Comparison of ENCODE assay signal across 23 cellular contexts in genomic region chr2:52919668-52920067, GRCh38.
A peak's percentile ranks its signal among the peaks of the same experiment; 100 is the strongest.
DNase-seq lines count a peak whose midpoint lies in the region; ATAC-seq and TF ChIP-seq lines count a peak whose summit lies in the region.
"Had no signal": no experiment of that assay in that cellular context is flagged by ENCODE, and none has a peak within 500 bp of the region (broad histone marks: within the 10 kb centered on the region; RNA-seq: fewer than 3 reads in every experiment).

No MANE protein-coding gene starts in this region.

- H3K36me3 ChIP-seq in hepatocyte (replicated peaks; ENCODE audit: insufficient read depth, low read depth) = no peaks in the 10 kb centered on the region
- no peaks in the 10 kb centered on the region for H3K36me3 ChIP-seq in mucosa of descending colon (ENCODE audit: low read depth)
- no peaks in the 10 kb centered on the region for H3K36me3 ChIP-seq in MM.1S (replicated peaks; ENCODE audit: insufficient read depth, low read length)
- H3K36me3 ChIP-seq in mammary epithelial cell (ENCODE audit: insufficient read depth, low read length) = no peaks in the 10 kb centered on the region

- 85% methylated on average over 4 of the region's 4 CpGs for WGBS in hepatocyte (ENCODE audit: low lambda C conversion rate, missing lambda C conversion rate)
- WGBS in mammary epithelial cell (ENCODE audit: low coverage, missing lambda C conversion rate) = 62% methylated on average over 4 of the region's 4 CpGs

- dilution Hi-C loops in mammary epithelial cell (cut with HindIII; ENCODE audit: low sequenced_read_pairs) = no loop called here

- H3K27me3 Mint-ChIP-seq in Calu3 (ENCODE audit: unreplicated experiment) = no peaks in the 10 kb centered on the region
- H3K27me3 Mint-ChIP-seq: T-cell had no signal

- DNase-seq in Calu3 (no peak), LoVo (ENCODE audit: low spot score) (peak; percentile 5), hepatocyte (ENCODE audit: low spot score) (peak; percentile 21), mucosa of descending colon (no peak), HK-2 (ENCODE audit: unreplicated experiment) (no peak), MM.1S (no peak), caudate nucleus (lab: John Stamatoyannopoulos, UW) (no peak), mammary epithelial cell (no peak)
- DNase-seq: CD8-positive, alpha-beta T cell; H9; Karpas-422; NCI-H1694; NCI-H2029 treated with DMSO at 0.1 percent for 48 hours; NCI-H2227 treated with DMSO at 0.1 percent for 48 hours; NCI-H510A; SHP77; T-cell had no signal

- peak overlapping the region; percentile 90 for H3K27ac Mint-ChIP-seq in Calu3 (ENCODE audit: unreplicated experiment)
- H3K27ac Mint-ChIP-seq: CD8-positive, alpha-beta T cell; GM23338; H9; T-cell had no signal

- H4K20me1 ChIP-seq in hepatocyte (ENCODE audit: insufficient read depth, poor library complexity, severe bottlenecking) (no peaks in the 10 kb centered on the region), MM.1S (ENCODE audit: insufficient read depth, low read length) (no peaks in the 10 kb centered on the region), mammary epithelial cell (ENCODE audit: insufficient read depth, low read length) (no peaks in the 10 kb centered on the region)

- H3K36me3 Mint-ChIP-seq in Calu3 (ENCODE audit: insufficient read depth, unreplicated experiment) = no peaks in the 10 kb centered on the region
- H3K36me3 Mint-ChIP-seq: CD8-positive, alpha-beta T cell; T-cell had no signal

- H3K9me3 ChIP-seq in hepatocyte (ENCODE audit: low read depth) (no peaks in the 10 kb centered on the region), mucosa of descending colon (no peaks in the 10 kb centered on the region), MM.1S (replicated peaks; ENCODE audit: insufficient read depth, low read length) (no peaks in the 10 kb centered on the region), mammary epithelial cell (replicated peaks; ENCODE audit: insufficient read depth, low read length) (no peaks in the 10 kb centered on the region)
- H3K9me3 ChIP-seq: A549 had no signal

- BruUV-seq in Calu3 (replicated peaks; lab: Mats Ljungman, UMichigan) (no TSS peak), mammary epithelial cell (replicated peaks; lab: Mats Ljungman, UMichigan) (no TSS peak)

- H2AFZ ChIP-seq in hepatocyte (peak overlapping the region; percentile 19), MM.1S (ENCODE audit: low read length) (no peak overlapping the region), mammary epithelial cell (ENCODE audit: low read depth, low read length) (no peak overlapping the region)
- H2AFZ ChIP-seq: GM23338 had no signal

- H3K27me3 ChIP-seq in hepatocyte (no peaks in the 10 kb centered on the region), MM.1S (replicated peaks; ENCODE audit: insufficient read depth, low read length) (no peaks in the 10 kb centered on the region), mammary epithelial cell (ENCODE audit: insufficient read depth, low read length) (no peaks in the 10 kb centered on the region)

- CTCF ChIA-PET in Calu3 (lab: Charles Lee) = interaction anchor here (1.4 kb wide), 1 partner anchor 17 kb away, joined by 3 read pairs; no protein-coding TSS in a partner anchor
- CTCF ChIA-PET in mammary epithelial cell (lab: Charles Lee; ENCODE audit: low non-redundant PET) = no interaction called here

- in situ Hi-C loops in mammary epithelial cell (cut with MboI; ENCODE audit: low sequenced_read_pairs in 2 of 2) = no loop called here

- H3K79me2 ChIP-seq in hepatocyte (no peaks in the 10 kb centered on the region), MM.1S (ENCODE audit: low read length) (no peaks in the 10 kb centered on the region), mammary epithelial cell (ENCODE audit: insufficient read depth, low read length) (no peaks in the 10 kb centered on the region)

- no peak overlapping the region for H3K9ac ChIP-seq in MM.1S (ENCODE audit: low read length)
- no peak overlapping the region for H3K9ac ChIP-seq in mammary epithelial cell (ENCODE audit: insufficient read depth, low read length)

- intact Hi-C loops in Calu3 (cut with micrococcal nuclease; ENCODE audit: unreplicated experiment) (no loop called here), mucosa of descending colon (cut with DNase I, micrococcal nuclease) (no loop called here), mammary epithelial cell (cut with micrococcal nuclease) (no loop called here)

- H3K4me3 Mint-ChIP-seq in Calu3 (ENCODE audit: low read depth, unreplicated experiment) = no peak overlapping the region
- H3K4me3 Mint-ChIP-seq: CD8-positive, alpha-beta T cell; GM23338; H9; T-cell had no signal

- H3K4me1 Mint-ChIP-seq in Calu3 (ENCODE audit: low read depth, unreplicated experiment) = peaks cover 46% of the 10 kb centered on the region
- H3K4me1 Mint-ChIP-seq: GM23338, H9, T-cell had no signal

- ATAC-seq in mucosa of descending colon = peak; percentile 34
- ATAC-seq: A549; CD8-positive, alpha-beta T cell; GM12878; GM23338; Panc1; T-cell had no signal

- no peaks in the 10 kb centered on the region for H3F3A ChIP-seq in MM.1S (ENCODE audit: insufficient read depth, low read length)

- no peaks in the 10 kb centered on the region for H3K4me1 ChIP-seq in hepatocyte (ENCODE audit: insufficient read depth)
- H3K4me1 ChIP-seq in mucosa of descending colon (ENCODE audit: low read depth) = no peaks in the 10 kb centered on the region
- H3K4me1 ChIP-seq in MM.1S (ENCODE audit: low read length) = no peaks in the 10 kb centered on the region
- H3K4me1 ChIP-seq in mammary epithelial cell (ENCODE audit: insufficient read depth, low read length) = no peaks in the 10 kb centered on the region
- H3K4me1 ChIP-seq: A549 had no signal

- H3K4me3 ChIP-seq in hepatocyte = no peak overlapping the region
- no peak overlapping the region for H3K4me3 ChIP-seq in mucosa of descending colon
- H3K4me3 ChIP-seq in MM.1S (ENCODE audit: low read length) = no peak overlapping the region
- no peak overlapping the region for H3K4me3 ChIP-seq in mammary epithelial cell (replicated peaks in 1 of 3; ENCODE audit: insufficient read depth in 1 of 3, low read depth in 2 of 3, low read length in 3 of 3)
- H3K4me3 ChIP-seq: A549, GM12878, GM23338 had no signal

- TF ChIP-seq CTCF in Calu3 (IDR thresholded peaks at IDR 0.05; ENCODE audit: unreplicated experiment) (no peak), hepatocyte (IDR thresholded peaks at IDR 0.05; ENCODE audit: poor library complexity) (no peak), mucosa of descending colon (IDR thresholded peaks at IDR 0.05) (no peak), MM.1S (IDR thresholded peaks at IDR 0.05; ENCODE audit: low read length) (no peak), mammary epithelial cell (conservative IDR thresholded peaks at IDR 0.05 in 1 of 2, IDR thresholded peaks at IDR 0.05 in 1 of 2; ENCODE audit: extremely low read depth in 1 of 2, insufficient read depth in 1 of 2, low read depth in 1 of 2, low read length in 2 of 2) (no peak)

- peak overlapping the region; percentile 5 for H3K27ac ChIP-seq in hepatocyte
- H3K27ac ChIP-seq in MM.1S (ENCODE audit: low read length) = no peak overlapping the region
- H3K27ac ChIP-seq in caudate nucleus (ENCODE audit: low read depth, low read length) = no peak overlapping the region
- H3K27ac ChIP-seq in mammary epithelial cell (ENCODE audit: insufficient read depth, low read depth, low read length) = no peak overlapping the region
- H3K27ac ChIP-seq: A549, C4-2B, RWPE1 had no signal

- no peaks in the 10 kb centered on the region for H3K9me3 Mint-ChIP-seq in Calu3 (ENCODE audit: low read depth, unreplicated experiment)
- H3K9me3 Mint-ChIP-seq: CD8-positive, alpha-beta T cell; GM23338; H9 had no signal

- no peak overlapping the region for H3K4me2 ChIP-seq in hepatocyte
- H3K4me2 ChIP-seq in MM.1S (ENCODE audit: low read depth, low read length) = no peak overlapping the region
- H3K4me2 ChIP-seq in mammary epithelial cell (ENCODE audit: insufficient read depth, low read depth, low read length) = no peak overlapping the region
- H3K4me2 ChIP-seq: A549, GM23338 had no signal

- no peaks in the 10 kb centered on the region for H3K9me2 ChIP-seq in hepatocyte (replicated peaks; ENCODE audit: insufficient read depth)
- H3K9me2 ChIP-seq in MM.1S (replicated peaks; ENCODE audit: insufficient read depth, low read length) = no peaks in the 10 kb centered on the region

Comparison
In these comparisons a context has a peak if more than half of its experiments do, and no peak if none do; other contexts are left out.
1. DNase-seq: peak in LoVo (single experiment) and hepatocyte (single experiment); none in Calu3 (single experiment), mucosa of descending colon (0 of 3), HK-2 (single experiment), MM.1S (single experiment), caudate nucleus (0 of 61) and mammary epithelial cell (single experiment).